ENCODE assay signal across 22 cellular contexts in genomic region chr4:5157721-5158390, GRCh38.
DNase-seq lines count a peak whose midpoint lies in the region; ATAC-seq and TF ChIP-seq lines count a peak whose summit lies in the region.
"Had no signal": no experiment of that assay in that cellular context is flagged by ENCODE, and none has a peak within 500 bp of the region (broad histone marks: within the 10 kb centered on the region; RNA-seq: fewer than 3 reads in every experiment).

No MANE protein-coding gene starts in this region.

- TF ChIP-seq CTCF in Panc1 (IDR thresholded peaks at IDR 0.05), result no peak

- H3K9me3 Mint-ChIP-seq in activated CD4-positive, alpha-beta T cell treated with anti-CD3 and anti-CD28 coated beads, Interleukin-2, amount 10 ng/mL, durations not matched to agents 24 days and 14 days, result no peaks in the 10 kb centered on the region
- H3K9me3 Mint-ChIP-seq in activated CD4-positive, alpha-beta T cell treated with anti-CD3 and anti-CD28 coated beads for 36 hours (ENCODE audit: low read depth), result no peaks in the 10 kb centered on the region

- no peaks in the 10 kb centered on the region; the same call in none of the 2 replicates for H3K4me1 ChIP-seq in Panc1 (ENCODE audit: control insufficient read depth, insufficient read depth, low read length)
- no peaks in the 10 kb centered on the region for H3K4me1 ChIP-seq in aorta (ENCODE audit: control insufficient read depth in 1 of 2, insufficient read depth in 2 of 2, low read length in 2 of 2)

- no peak overlapping the region for H3K4me3 Mint-ChIP-seq in activated CD4-positive, alpha-beta T cell treated with anti-CD3 and anti-CD28 coated beads, Interleukin-2, amount 10 ng/mL, durations not matched to agents 24 days and 14 days
- H3K4me3 Mint-ChIP-seq in activated CD4-positive, alpha-beta T cell treated with anti-CD3 and anti-CD28 coated beads for 36 hours, result no peak overlapping the region
- H3K4me3 Mint-ChIP-seq: CD4-positive, CD25-positive, alpha-beta regulatory T cell; T-cell had no signal

- CTCF ChIA-PET in activated CD4-positive, alpha-beta T cell treated with anti-CD3 and anti-CD28 coated beads for 36 hours (lab: Charles Lee), result interaction anchor here (0.6 kb wide), 2 partner anchors 18 to 111 kb away, joined by 3 to 4 read pairs; no protein-coding TSS in a partner anchor
- CTCF ChIA-PET in Panc1 (lab: Charles Lee), result no interaction called here

- no peaks in the 10 kb centered on the region for H3K27me3 ChIP-seq in Panc1 (ENCODE audit: control insufficient read depth, insufficient read depth, low read length)
- no peaks in the 10 kb centered on the region for H3K27me3 ChIP-seq in aorta (ENCODE audit: control insufficient read depth in 1 of 2, insufficient read depth in 2 of 2, low read length in 1 of 2)
- H3K27me3 ChIP-seq: MG63 had no signal

- ATAC-seq in activated CD4-positive, alpha-beta T cell treated with anti-CD3 and anti-CD28 coated beads for 36 hours, result no peak
- ATAC-seq in Panc1, result peak; percentile 70; the same call in 1 of the 2 replicates
- ATAC-seq in aorta (ENCODE audit: low FRiP score), result no peak
- ATAC-seq in GM18868 (IDR thresholded peaks at IDR 0.05; ENCODE audit: unreplicated experiment), result no peak
- ATAC-seq: HCT116, Right ventricle myocardium inferior, T-cell had no signal

- 66 to 72% methylated on average over 7 of the region's 7 CpGs for WGBS in aorta, 2 donors

- POLR2A ChIA-PET in activated CD4-positive, alpha-beta T cell treated with anti-CD3 and anti-CD28 coated beads for 36 hours (lab: Charles Lee), result no interaction called here
- POLR2A ChIA-PET in Panc1 (lab: Charles Lee), result interaction anchor here (1.0 kb wide), 1 partner anchor 71 kb away, joined by 7 read pairs; no protein-coding TSS in a partner anchor

- H3K36me3 Mint-ChIP-seq in activated CD4-positive, alpha-beta T cell treated with anti-CD3 and anti-CD28 coated beads, Interleukin-2, amount 10 ng/mL, durations not matched to agents 24 days and 14 days (ENCODE audit: low read depth), result no peaks in the 10 kb centered on the region
- no peaks in the 10 kb centered on the region for H3K36me3 Mint-ChIP-seq in activated CD4-positive, alpha-beta T cell treated with anti-CD3 and anti-CD28 coated beads for 36 hours (ENCODE audit: low read depth)
- H3K36me3 Mint-ChIP-seq: CD4-positive, CD25-positive, alpha-beta regulatory T cell; T-cell had no signal

- H3K4me1 Mint-ChIP-seq in activated CD4-positive, alpha-beta T cell treated with anti-CD3 and anti-CD28 coated beads, Interleukin-2, amount 10 ng/mL, durations not matched to agents 24 days and 14 days, result no peaks in the 10 kb centered on the region
- H3K4me1 Mint-ChIP-seq in activated CD4-positive, alpha-beta T cell treated with anti-CD3 and anti-CD28 coated beads for 36 hours, result no peaks in the 10 kb centered on the region
- H3K4me1 Mint-ChIP-seq: CD4-positive, CD25-positive, alpha-beta regulatory T cell; T-cell had no signal

- H3K9me3 ChIP-seq in Panc1 (ENCODE audit: control insufficient read depth, insufficient read depth, low read depth, low read length), result no peaks in the 10 kb centered on the region
- no peaks in the 10 kb centered on the region for H3K9me3 ChIP-seq in aorta (ENCODE audit: control insufficient read depth, low read length)
- H3K9me3 ChIP-seq: MG63 had no signal

- no peak overlapping the region for H3K4me3 ChIP-seq in Panc1 (ENCODE audit: low read depth in 2 of 2, low read length in 2 of 2)
- H3K4me3 ChIP-seq in aorta (ENCODE audit: low read length in 2 of 2), result no peak overlapping the region
- H3K4me3 ChIP-seq: MG63, PC-9, SK-N-MC had no signal

- no peaks in the 10 kb centered on the region for H3K27me3 Mint-ChIP-seq in activated CD4-positive, alpha-beta T cell treated with anti-CD3 and anti-CD28 coated beads, Interleukin-2, amount 10 ng/mL, durations not matched to agents 24 days and 14 days
- peaks cover 3% of the 10 kb centered on the region for H3K27me3 Mint-ChIP-seq in activated CD4-positive, alpha-beta T cell treated with anti-CD3 and anti-CD28 coated beads for 36 hours

- DNase-seq in activated CD4-positive, alpha-beta T cell treated with anti-CD3 and anti-CD28 coated beads, Interleukin-2, amount 10 ng/mL, durations not matched to agents 24 days and 14 days, result peak; percentile 34
- DNase-seq in activated CD4-positive, alpha-beta T cell treated with anti-CD3 and anti-CD28 coated beads for 36 hours, result no peak
- DNase-seq in Panc1 (ENCODE audit: low read depth, low spot score) (no peak), mucosa of gallbladder (ENCODE audit: low spot score) (peak; percentile 8), aorta (no peak), NCI-H524 (lab: John Stamatoyannopoulos, UW) (no peak)
- no peak for DNase-seq in stimulated activated CD4-positive, alpha-beta T cell treated with anti-CD3 and anti-CD28 coated beads, Interleukin-1b, Interleukin-23, amount 100 ng/mL, for 48 hours
- DNase-seq: 8988T; AML-193; Calu3; CD4-positive, CD25-positive, alpha-beta regulatory T cell; KG1; MG63; NCI-H1105; NCI-H187; NCI-H446; PC-9; T-cell had no signal

- in situ Hi-C loops in Panc1 (cut with HindIII; ENCODE audit: low pct_unique_long_range_greater_than_20kb, low sequenced_read_pairs), result no loop called here

- no peak overlapping the region for H3K27ac Mint-ChIP-seq in activated CD4-positive, alpha-beta T cell treated with anti-CD3 and anti-CD28 coated beads, Interleukin-2, amount 10 ng/mL, durations not matched to agents 24 days and 14 days
- no peak overlapping the region for H3K27ac Mint-ChIP-seq in activated CD4-positive, alpha-beta T cell treated with anti-CD3 and anti-CD28 coated beads for 36 hours
- H3K27ac Mint-ChIP-seq: CD4-positive, CD25-positive, alpha-beta regulatory T cell; T-cell had no signal

- no peak overlapping the region for H3K27ac ChIP-seq in Panc1 (ENCODE audit: low read length)
- no peak overlapping the region for H3K27ac ChIP-seq in aorta (ENCODE audit: low read depth in 1 of 2, low read length in 2 of 2)
- H3K27ac ChIP-seq: PC-9 had no signal

- H3K36me3 ChIP-seq in Panc1 (ENCODE audit: control insufficient read depth, insufficient read depth, low read length), result no peaks in the 10 kb centered on the region
- no peaks in the 10 kb centered on the region for H3K36me3 ChIP-seq in aorta (ENCODE audit: control insufficient read depth in 1 of 2, insufficient read depth in 2 of 2, low read length in 1 of 2)
- H3K36me3 ChIP-seq: MG63 had no signal

- no TSS peak for BruUV-seq in Panc1 (replicated peaks; lab: Mats Ljungman, UMichigan)

- intact Hi-C loops in activated CD4-positive, alpha-beta T cell treated with anti-CD3 and anti-CD28 coated beads, Interleukin-2, amount 10 ng/mL, durations not matched to agents 24 days and 14 days (cut with micrococcal nuclease), result no loop called here
- intact Hi-C loops in activated CD4-positive, alpha-beta T cell treated with anti-CD3 and anti-CD28 coated beads for 36 hours (cut with DNase I, micrococcal nuclease), result no loop called here
- intact Hi-C loops in Panc1 (cut with micrococcal nuclease; ENCODE audit: unreplicated experiment), result no loop called here
- intact Hi-C loops in aorta (cut with DNase I), result no loop called here

Comparison
In these comparisons a context has a peak if more than half of its experiments do, and no peak if none do; other contexts are left out.
1. DNase-seq: peak in activated CD4-positive, alpha-beta T cell treated with anti-CD3 and anti-CD28 coated beads, Interleukin-2, amount 10 ng/mL, durations not matched to agents 24 days and 14 days (single experiment) and mucosa of gallbladder (single experiment); none in activated CD4-positive, alpha-beta T cell treated with anti-CD3 and anti-CD28 coated beads for 36 hours (single experiment), Panc1 (single experiment), aorta (0 of 2), stimulated activated CD4-positive, alpha-beta T cell treated with anti-CD3 and anti-CD28 coated beads, Interleukin-1b, Interleukin-23, amount 100 ng/mL, for 48 hours (single experiment) and NCI-H524 (0 of 2).